In the genomic region with DNA sequence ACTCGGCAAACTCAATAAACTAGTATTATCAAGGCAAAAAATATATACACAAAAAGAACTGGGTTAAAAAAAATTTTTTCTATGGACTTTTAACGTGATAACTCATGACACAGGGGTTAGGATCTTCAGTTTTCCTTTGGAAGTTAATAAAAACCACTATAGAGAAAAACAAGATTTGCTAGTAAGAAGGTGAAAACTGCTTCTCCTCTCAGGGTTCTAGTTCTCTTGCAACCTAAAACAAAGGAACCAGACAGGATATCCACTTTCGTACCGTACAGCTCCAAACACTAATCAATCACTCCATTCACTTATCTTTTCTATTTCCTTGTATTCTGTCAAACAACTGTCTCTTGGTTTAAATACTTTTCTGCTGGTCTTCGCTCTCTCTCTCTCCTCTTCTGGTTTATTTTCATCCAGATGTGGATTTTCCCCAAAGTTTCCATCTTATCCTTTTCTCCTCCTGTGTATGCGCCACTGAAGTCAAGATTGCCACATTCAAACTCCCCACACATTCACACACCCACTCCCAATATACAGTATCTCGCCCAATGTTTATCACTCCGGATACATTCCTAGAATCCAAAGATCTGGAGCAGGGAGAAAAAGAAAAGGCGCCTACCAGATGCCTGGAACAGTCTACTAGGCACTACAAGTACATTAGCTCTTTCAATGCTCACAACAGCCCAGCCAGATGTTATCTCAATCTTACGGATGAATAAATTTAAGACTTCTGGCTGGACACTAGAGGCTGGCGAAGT, we compare ENCODE assay signal across 8 cellular contexts. TPM values are rescaled to one million over a fixed set of nuclear protein-coding genes. Genes with fewer than 3 reads are reported as not detected.
DNase-seq lines count a peak whose midpoint lies in the region; ATAC-seq and TF ChIP-seq lines count a peak whose summit lies in the region.

No MANE protein-coding gene starts in this region.

- 100% methylated on average over 2 of the region's 11 CpGs for WGBS in trophoblast cell (ENCODE audit: extremely low coverage, insufficient coverage, insufficient read length)

- H2AK5ac ChIP-seq in trophoblast cell (ENCODE audit: low read length), result no peak overlapping the region

- H3K23ac ChIP-seq in trophoblast cell (ENCODE audit: low read length), result no peak overlapping the region

- no peak overlapping the region for H2BK12ac ChIP-seq in trophoblast cell (ENCODE audit: low read length)

- H3K9me3 ChIP-seq in A673 (ENCODE audit: low read depth, low read length, poor library complexity, severe bottlenecking) (no peaks in the 10 kb centered on the region), SJSA1 (replicated peaks) (no peaks in the 10 kb centered on the region), trophoblast cell (ENCODE audit: insufficient read depth, low read depth, low read length) (no peaks in the 10 kb centered on the region)

- no peak overlapping the region for H2BK5ac ChIP-seq in trophoblast cell (ENCODE audit: low read depth, low read length, poor library complexity)

- H3K4ac ChIP-seq in trophoblast cell (ENCODE audit: low read depth, low read length), result peak overlapping the region; percentile 60

- POLR2A ChIA-PET in A673 (lab: Charles Lee; ENCODE audit: low non-redundant PET), result interaction anchor here (0.7 kb wide), 1 partner anchor 541 kb away, joined by 3 read pairs; no protein-coding TSS in a partner anchor

- H4K8ac ChIP-seq in trophoblast cell (ENCODE audit: low read depth, low read length), result peak overlapping the region; percentile 98

- BruUV-seq in A673 (replicated peaks; lab: Mats Ljungman, UMichigan), result TSS peak; percentile 88

- H2BK120ac ChIP-seq in trophoblast cell (ENCODE audit: insufficient read depth, low read length, poor library complexity), result no peak overlapping the region

- CTCF ChIA-PET in A673 (lab: Charles Lee), result interaction anchor here (1.2 kb wide), 1 partner anchor 131 kb away, joined by 3 read pairs; a partner anchor contains a TSS

- peaks cover 15% of the 10 kb centered on the region for H3K36me3 ChIP-seq in A673 (ENCODE audit: insufficient read depth, low read length, poor library complexity, severe bottlenecking)
- H3K36me3 ChIP-seq in SJSA1, result peaks cover 38% of the 10 kb centered on the region
- H3K36me3 ChIP-seq in trophoblast cell (ENCODE audit: control insufficient read depth in 1 of 2, insufficient read depth in 2 of 2, low read length in 2 of 2), result peaks cover 2% of the 10 kb centered on the region in 2 experiments

- peak overlapping the region; percentile 98 for H3K9ac ChIP-seq in trophoblast cell (ENCODE audit: low read length)

- H3K27ac ChIP-seq in A673 (ENCODE audit: low read depth, low read length, poor library complexity, severe bottlenecking) (peak overlapping the region; percentile 94), SJSA1 (peak overlapping the region; percentile 96), trophoblast cell (ENCODE audit: low read depth, low read length) (peak overlapping the region; percentile 69)

- peak overlapping the region; percentile 69 for H4K91ac ChIP-seq in trophoblast cell (ENCODE audit: low read depth, low read length)

- DNase-seq in A673 (ENCODE audit: low spot score) (no peak), SJSA1 (ENCODE audit: low read depth in 1 of 2, low spot score in 2 of 2) (no peak), fibroblast of mammary gland (ENCODE audit: low read depth) (no peak), trophoblast cell (peak in 1 of 2 donors; percentile 44), HPDE6-E6E7 (ENCODE audit: extremely low spot score) (no peak)

- peak overlapping the region; percentile 83 for H3K4me2 ChIP-seq in trophoblast cell (ENCODE audit: low read length)

- ATAC-seq in GM21423 (IDR thresholded peaks at IDR 0.05; ENCODE audit: unreplicated experiment) (peak; percentile 0), GM21526 (IDR thresholded peaks at IDR 0.05; ENCODE audit: low FRiP score, unreplicated experiment) (no peak), GM19463 (IDR thresholded peaks at IDR 0.05; ENCODE audit: unreplicated experiment) (no peak)

- H3K4me1 ChIP-seq in A673 (ENCODE audit: insufficient read depth, low read length, poor library complexity, severe bottlenecking) (peaks cover 20% of the 10 kb centered on the region), SJSA1 (replicated peaks) (peaks cover 4% of the 10 kb centered on the region; the same call in 1 of the 2 replicates), trophoblast cell (ENCODE audit: control insufficient read depth in 1 of 2, insufficient read depth in 2 of 2, low read length in 2 of 2) (peaks cover 0 to 2% of the 10 kb centered on the region in 2 experiments)

- peak overlapping the region; percentile 58 for H3K14ac ChIP-seq in trophoblast cell (ENCODE audit: low read length)

- no peak overlapping the region for H3K18ac ChIP-seq in trophoblast cell (ENCODE audit: low read length)

- intact Hi-C loops in A673 (cut with micrococcal nuclease; ENCODE audit: unreplicated experiment), result loop anchor here (10.0 kb wide), 1 partner anchor 203 kb away; no protein-coding TSS in a partner anchor

- H2AFZ ChIP-seq in trophoblast cell (ENCODE audit: insufficient read depth, low read length, poor library complexity), result peak overlapping the region; percentile 67

- peak overlapping the region; percentile 56 for H4K12ac ChIP-seq in trophoblast cell (ENCODE audit: low read depth, low read length)

- peaks cover 11% of the 10 kb centered on the region for H3K79me1 ChIP-seq in trophoblast cell (ENCODE audit: low read length)

- H3K4me3 ChIP-seq in A673 (ENCODE audit: low read depth, low read length, poor library complexity, severe bottlenecking) (peak overlapping the region; percentile 77), SJSA1 (peak overlapping the region; percentile 81), fibroblast of mammary gland (ENCODE audit: control insufficient read depth, low read depth, low read length) (peak overlapping the region; percentile 96), trophoblast cell (ENCODE audit: low read depth, low read length) (peak overlapping the region; percentile 87)

- TF ChIP-seq CTCF in A673 (conservative IDR thresholded peaks at IDR 0.05; ENCODE audit: low read depth, low read length) (no peak), fibroblast of mammary gland (conservative IDR thresholded peaks at IDR 0.05; ENCODE audit: control insufficient read depth, insufficient read depth, low read depth, low read length) (no peak)

- H3K27me3 ChIP-seq in A673 (replicated peaks; ENCODE audit: insufficient read depth, low read depth, low read length, poor library complexity) (no peaks in the 10 kb centered on the region), SJSA1 (replicated peaks) (no peaks in the 10 kb centered on the region), trophoblast cell (ENCODE audit: insufficient read depth, low read length) (no peaks in the 10 kb centered on the region)

- peaks cover 15% of the 10 kb centered on the region for H3K79me2 ChIP-seq in trophoblast cell (ENCODE audit: control insufficient read depth, insufficient read depth, low read length, poor library complexity)

RNA-seq across cellular contexts. Expression of a gene that starts 0.8 kb away (rescaled TPM):
- total RNA-seq in A673 (2021), result 49.3 and 59.5 TPM in 2 replicates
- 9.1 and 22.1 TPM in 2 replicates for total RNA-seq in SJSA1 (2014; rRNA removed; shearing (Covaris generic))
- 38.3 and 40.0 TPM in 2 replicates for polyA plus RNA-seq in trophoblast cell (2013)

RNA-seq across cellular contexts. Expression of a gene that starts 21.4 kb away (rescaled TPM):
- total RNA-seq in A673 (2021), result 0.13 TPM in 1 of 2 replicates, not detected in the other
- total RNA-seq in SJSA1 (2014; rRNA removed; shearing (Covaris generic)), result not detected in 2 replicates
- 0.05 and 0.10 TPM in 2 replicates for polyA plus RNA-seq in trophoblast cell (2013)

RNA-seq across cellular contexts. Expression of a gene that starts 30.4 kb away (rescaled TPM):
- total RNA-seq in A673 (2021), result 9.5 and 11.0 TPM in 2 replicates
- 0.58 TPM in 1 of 2 replicates, not detected in the other for total RNA-seq in SJSA1 (2014; rRNA removed; shearing (Covaris generic))
- 2.0 and 2.1 TPM in 2 replicates for polyA plus RNA-seq in trophoblast cell (2013)

RNA-seq across cellular contexts. Expression of a gene that starts 55.2 kb away (rescaled TPM):
- 23.6 and 24.4 TPM in 2 replicates for total RNA-seq in A673 (2021)
- total RNA-seq in SJSA1 (2014; rRNA removed; shearing (Covaris generic)), result 48.5 and 56.8 TPM in 2 replicates
- polyA plus RNA-seq in trophoblast cell (2013), result 28.9 and 30.9 TPM in 2 replicates
